In genomic region chr14:29906256-29906885, GRCh38 we compare ENCODE assay signal across 12 cellular contexts. TPM values are rescaled to one million over a fixed set of nuclear protein-coding genes. Genes with fewer than 3 reads are reported as not detected.
A peak's percentile ranks its signal among the peaks of the same experiment; 100 is the strongest.
DNase-seq lines count a peak whose midpoint lies in the region; ATAC-seq and TF ChIP-seq lines count a peak whose summit lies in the region.
"Had no signal": no experiment of that assay in that cellular context is flagged by ENCODE, and none has a peak within 500 bp of the region (broad histone marks: within the 10 kb centered on the region; RNA-seq: fewer than 3 reads in every experiment).

No MANE protein-coding gene starts in this region.

- peak; percentile 19 for DNase-seq in NCI-H146 (lab: John Stamatoyannopoulos, UW)
- DNase-seq in NCI-H146 treated with DMSO at 0.1 percent for 48 hours (lab: John Stamatoyannopoulos, UW; ENCODE audit: unreplicated experiment): no peak
- peak; percentile 20 for DNase-seq in NCI-H226
- peak; percentile 84 for DNase-seq in fibroblast of mammary gland (ENCODE audit: low read depth)
- DNase-seq in prostate gland (ENCODE audit: low spot score): peak; percentile 84
- DNase-seq in GM10248 (ENCODE audit: extremely low spot score): no peak
- no peak for DNase-seq in activated T-cell treated with anti-CD3 and anti-CD28 coated beads, Interleukin-2, amount 50 U/mL, for 4 hours
- DNase-seq in tibial nerve (ENCODE audit: low spot score in 2 of 2): no peak
- DNase-seq: activated T-cell treated with anti-CD3 and anti-CD28 coated beads, Interleukin-2, amount 50 U/mL, for 72 hours; occipital lobe; T1000; trophoblast cell had no signal

- no peaks in the 10 kb centered on the region for H3K36me3 ChIP-seq in prostate gland
- H3K36me3 ChIP-seq in tibial nerve: peaks cover 0 to 6% (median 0%) of the 10 kb centered on the region in 3 donors

- H3K4me1 ChIP-seq in prostate gland (replicated peaks) (peaks cover 4% of the 10 kb centered on the region), tibial nerve (peaks cover 0 to 9% (median 0%) of the 10 kb centered on the region in 4 donors)

- no peaks in the 10 kb centered on the region for H3K9me3 Mint-ChIP-seq in activated T-cell treated with anti-CD3 and anti-CD28 coated beads, Interleukin-2, amount 50 U/mL, for 4 hours
- H3K9me3 Mint-ChIP-seq: activated T-cell treated with anti-CD3 and anti-CD28 coated beads, Interleukin-2, amount 50 U/mL, for 72 hours had no signal

- intact Hi-C loops in prostate gland (cut with DNase I): no loop called here

- no peaks in the 10 kb centered on the region for H3K36me3 Mint-ChIP-seq in activated T-cell treated with anti-CD3 and anti-CD28 coated beads, Interleukin-2, amount 50 U/mL, for 4 hours (ENCODE audit: insufficient read depth)

- H3K9me3 ChIP-seq in prostate gland: no peaks in the 10 kb centered on the region
- peaks cover 0 to 7% (median 0%) of the 10 kb centered on the region in 4 donors for H3K9me3 ChIP-seq in tibial nerve

- peak overlapping the region; percentile 62 to 75 for H3K27ac ChIP-seq in prostate gland
- no peak overlapping the region for H3K27ac ChIP-seq in tibial nerve

- ATAC-seq in activated T-cell treated with anti-CD3 and anti-CD28 coated beads, Interleukin-2, amount 50 U/mL, for 4 hours: no peak
- ATAC-seq: activated T-cell treated with anti-CD3 and anti-CD28 coated beads, Interleukin-2, amount 50 U/mL, for 72 hours had no signal

- TF ChIP-seq CTCF in fibroblast of mammary gland (conservative IDR thresholded peaks at IDR 0.05; ENCODE audit: control insufficient read depth, insufficient read depth, low read depth, low read length): no peak
- no peak for TF ChIP-seq CTCF in prostate gland (IDR thresholded peaks at IDR 0.05)
- TF ChIP-seq CTCF in GM10248 (IDR thresholded peaks at IDR 0.05; ENCODE audit: control extremely low read depth, extremely low read depth, low read depth, missing control alignments): no peak
- TF ChIP-seq CTCF in tibial nerve (IDR thresholded peaks at IDR 0.05): no peak

- no peak overlapping the region for H3K4me3 Mint-ChIP-seq in activated T-cell treated with anti-CD3 and anti-CD28 coated beads, Interleukin-2, amount 50 U/mL, for 4 hours
- H3K4me3 Mint-ChIP-seq: activated T-cell treated with anti-CD3 and anti-CD28 coated beads, Interleukin-2, amount 50 U/mL, for 72 hours had no signal

- H3K4me3 ChIP-seq in fibroblast of mammary gland (ENCODE audit: control insufficient read depth, low read depth, low read length) (no peak overlapping the region), prostate gland (no peak overlapping the region), tibial nerve (no peak overlapping the region)

- H3K27me3 ChIP-seq in prostate gland (replicated peaks; ENCODE audit: insufficient read depth) (no peaks in the 10 kb centered on the region), tibial nerve (no peaks in the 10 kb centered on the region)

- TF ChIP-seq POLR2A in prostate gland (IDR thresholded peaks at IDR 0.05) (no peak), tibial nerve (IDR thresholded peaks at IDR 0.05) (no peak)

- no peak for TF ChIP-seq EP300 in tibial nerve (IDR thresholded peaks at IDR 0.05)

- POLR2A ChIA-PET in GM10248 (lab: Yijun Ruan, JAX): no interaction called here

- CTCF ChIA-PET in GM10248 (lab: Yijun Ruan, JAX): no interaction called here

- 44% methylated on average over 3 of the region's 3 CpGs for WGBS in prostate gland
- WGBS in tibial nerve, 2 donors: 91 to 94% methylated on average over 3 of the region's 3 CpGs

- H3K27me3 Mint-ChIP-seq in activated T-cell treated with anti-CD3 and anti-CD28 coated beads, Interleukin-2, amount 50 U/mL, for 4 hours (ENCODE audit: low read depth): no peaks in the 10 kb centered on the region

- no peaks in the 10 kb centered on the region for H3K4me1 Mint-ChIP-seq in activated T-cell treated with anti-CD3 and anti-CD28 coated beads, Interleukin-2, amount 50 U/mL, for 4 hours (ENCODE audit: low read depth)

RNA-seq across cellular contexts. Expression of gene PRKD1, which starts 21.3 kb away (rescaled TPM):
- total RNA-seq in prostate gland (10 to 100 TPM; 45.0 to 82.0 TPM), tibial nerve (10 to 100 TPM; 27.4 to 30.9 (median 29.7) TPM)
- under 1 TPM in 1 of 3 donors, not detected in 2; 0.11 TPM for total RNA-seq in activated T-cell treated with anti-CD3 and anti-CD28 coated beads, Interleukin-2, amount 50 U/mL, for 4 hours
- total RNA-seq: activated T-cell treated with anti-CD3 and anti-CD28 coated beads, Interleukin-2, amount 50 U/mL, for 72 hours had no signal

Comparison
In these comparisons a context has a peak if more than half of its experiments do, and no peak if none do; other contexts are left out.
1. DNase-seq: peak in NCI-H146 (single experiment), NCI-H226 (single experiment), fibroblast of mammary gland (single experiment) and prostate gland (single experiment); none in NCI-H146 treated with DMSO at 0.1 percent for 48 hours (single experiment), GM10248 (single experiment), activated T-cell treated with anti-CD3 and anti-CD28 coated beads, Interleukin-2, amount 50 U/mL, for 4 hours (single experiment) and tibial nerve (0 of 2).
2. H3K27ac ChIP-seq: peak in prostate gland (2 of 2); none in tibial nerve (0 of 4).
3. RNA of gene PRKD1, which starts 21.3 kb away (total RNA-seq): 45.0 to 82.0 TPM in prostate gland and 27.4 to 30.9 TPM in tibial nerve; 0.11 TPM in activated T-cell treated with anti-CD3 and anti-CD28 coated beads, Interleukin-2, amount 50 U/mL, for 4 hours; every median in the first group is over 10 times any median in the second.